In genomic region chr10:92691042-92691590, GRCh38 we compare ENCODE assay signal across 8 cellular contexts. TPM values are rescaled to one million over a fixed set of nuclear protein-coding genes. Genes with fewer than 3 reads are reported as not detected.
A peak's percentile ranks its signal among the peaks of the same experiment; 100 is the strongest.
DNase-seq lines count a peak whose midpoint lies in the region; ATAC-seq and TF ChIP-seq lines count a peak whose summit lies in the region.

No MANE protein-coding gene starts in this region.

- H3K4me3 ChIP-seq in HUES6 (ENCODE audit: low read depth, low read length) = peak overlapping the region; percentile 50
- peak overlapping the region; percentile 54 for H3K4me3 ChIP-seq in iPS-18c (ENCODE audit: insufficient read depth, low read depth, low read length)

- no peak overlapping the region for H3K9ac ChIP-seq in HUES6 (ENCODE audit: low read length)

- H3K36me3 Mint-ChIP-seq in activated T-helper 2 cell treated with anti-CD3 and anti-CD28 coated beads, Interferon-gamma antibody, Interleukin-2, Interleukin-4, amounts not matched to agents 10 μg/mL and 5 μg/mL and 100 μg/mL, durations not matched to agents 14 hours and 24 hours and 36 hours (ENCODE audit: low read depth) = no peaks in the 10 kb centered on the region
- peaks cover 6 to 21% of the 10 kb centered on the region in 2 donors for H3K36me3 Mint-ChIP-seq in stimulated activated naive B cell treated with anti-CD40 and anti-IgM and Interleukin-4, amounts not matched to agents 10 μg/mL and 1 μg/mL and 100 μg/mL, for 72 hours

- no peak overlapping the region for H3K27ac Mint-ChIP-seq in activated T-helper 2 cell treated with anti-CD3 and anti-CD28 coated beads, Interferon-gamma antibody, Interleukin-2, Interleukin-4, amounts not matched to agents 10 μg/mL and 5 μg/mL and 100 μg/mL, durations not matched to agents 14 hours and 24 hours and 36 hours
- H3K27ac Mint-ChIP-seq in stimulated activated naive B cell treated with anti-CD40 and anti-IgM and Interleukin-4, amounts not matched to agents 10 μg/mL and 1 μg/mL and 100 μg/mL, for 72 hours = peak overlapping the region; percentile 95

- peaks cover 89% of the 10 kb centered on the region for H3K27me3 ChIP-seq in HUES6 (ENCODE audit: control insufficient read depth, insufficient read depth, low read length)
- peaks cover 96% of the 10 kb centered on the region for H3K27me3 ChIP-seq in foreskin keratinocyte

- H3K4me1 Mint-ChIP-seq in activated T-helper 2 cell treated with anti-CD3 and anti-CD28 coated beads, Interferon-gamma antibody, Interleukin-2, Interleukin-4, amounts not matched to agents 10 μg/mL and 5 μg/mL and 100 μg/mL, durations not matched to agents 14 hours and 24 hours and 36 hours (ENCODE audit: low read depth) = peaks cover 21% of the 10 kb centered on the region
- H3K4me1 Mint-ChIP-seq in stimulated activated naive B cell treated with anti-CD40 and anti-IgM and Interleukin-4, amounts not matched to agents 10 μg/mL and 1 μg/mL and 100 μg/mL, for 72 hours = peaks cover 19 to 44% of the 10 kb centered on the region in 2 donors

- peaks cover 21% of the 10 kb centered on the region for H3K4me1 ChIP-seq in HUES6 (ENCODE audit: control insufficient read depth, insufficient read depth, low read length)
- H3K4me1 ChIP-seq in foreskin keratinocyte = no peaks in the 10 kb centered on the region

- no peak overlapping the region for H3K27ac ChIP-seq in HUES6 (ENCODE audit: low read depth, low read length)
- no peak overlapping the region for H3K27ac ChIP-seq in foreskin keratinocyte

- H3K9me3 ChIP-seq in HUES6 (ENCODE audit: control insufficient read depth, insufficient read depth, low read depth, low read length) (no peaks in the 10 kb centered on the region), iPS-18c (ENCODE audit: control insufficient read depth, insufficient read depth, low read length) (no peaks in the 10 kb centered on the region)

- no peaks in the 10 kb centered on the region for H3K36me3 ChIP-seq in HUES6 (ENCODE audit: control insufficient read depth, insufficient read depth, low read length)

- ATAC-seq in stimulated activated naive B cell treated with anti-CD40 and anti-IgM and Interleukin-4, amounts not matched to agents 10 μg/mL and 1 μg/mL and 100 μg/mL, for 72 hours (replicated peaks) = no peak
- no peak for ATAC-seq in HG03175 (IDR thresholded peaks at IDR 0.05; ENCODE audit: unreplicated experiment)
- no peak for ATAC-seq in esophagus mucosa
- no peak for ATAC-seq in HG03457 (IDR thresholded peaks at IDR 0.05; ENCODE audit: unreplicated experiment)
- ATAC-seq in foreskin keratinocyte = no peak

- intact Hi-C loops in activated T-helper 2 cell treated with anti-CD3 and anti-CD28 coated beads, Interferon-gamma antibody, Interleukin-2, Interleukin-4, amounts not matched to agents 10 μg/mL and 5 μg/mL and 100 μg/mL, durations not matched to agents 14 hours and 24 hours and 36 hours (cut with micrococcal nuclease) = loop anchor here (2.0 to 5.0 kb wide), 3 partner anchors 99 to 376 kb away; partner anchors contain the start of genes EXOC6 and KIF11

- H3K9me3 Mint-ChIP-seq in activated T-helper 2 cell treated with anti-CD3 and anti-CD28 coated beads, Interferon-gamma antibody, Interleukin-2, Interleukin-4, amounts not matched to agents 10 μg/mL and 5 μg/mL and 100 μg/mL, durations not matched to agents 14 hours and 24 hours and 36 hours = no peaks in the 10 kb centered on the region
- H3K9me3 Mint-ChIP-seq in stimulated activated naive B cell treated with anti-CD40 and anti-IgM and Interleukin-4, amounts not matched to agents 10 μg/mL and 1 μg/mL and 100 μg/mL, for 72 hours = peaks cover under 1 to 1% of the 10 kb centered on the region in 2 donors

- peak overlapping the region; percentile 51 for H3K4me3 Mint-ChIP-seq in activated T-helper 2 cell treated with anti-CD3 and anti-CD28 coated beads, Interferon-gamma antibody, Interleukin-2, Interleukin-4, amounts not matched to agents 10 μg/mL and 5 μg/mL and 100 μg/mL, durations not matched to agents 14 hours and 24 hours and 36 hours (ENCODE audit: low read depth)
- H3K4me3 Mint-ChIP-seq in stimulated activated naive B cell treated with anti-CD40 and anti-IgM and Interleukin-4, amounts not matched to agents 10 μg/mL and 1 μg/mL and 100 μg/mL, for 72 hours = peak overlapping the region; percentile 82 to 89

- no peak for DNase-seq in activated T-helper 2 cell treated with anti-CD3 and anti-CD28 coated beads, Interferon-gamma antibody, Interleukin-2, Interleukin-4, amounts not matched to agents 10 μg/mL and 5 μg/mL and 100 μg/mL, durations not matched to agents 14 hours and 24 hours and 36 hours (ENCODE audit: low spot score)
- DNase-seq in stimulated activated naive B cell treated with anti-CD40 and anti-IgM and Interleukin-4, amounts not matched to agents 10 μg/mL and 1 μg/mL and 100 μg/mL, for 72 hours = peak; percentile 14
- DNase-seq in foreskin keratinocyte = no peak

- H3K27me3 Mint-ChIP-seq in activated T-helper 2 cell treated with anti-CD3 and anti-CD28 coated beads, Interferon-gamma antibody, Interleukin-2, Interleukin-4, amounts not matched to agents 10 μg/mL and 5 μg/mL and 100 μg/mL, durations not matched to agents 14 hours and 24 hours and 36 hours (ENCODE audit: low read depth) = peaks cover 70% of the 10 kb centered on the region
- no peaks in the 10 kb centered on the region for H3K27me3 Mint-ChIP-seq in stimulated activated naive B cell treated with anti-CD40 and anti-IgM and Interleukin-4, amounts not matched to agents 10 μg/mL and 1 μg/mL and 100 μg/mL, for 72 hours

- no peak for TF ChIP-seq CTCF in foreskin keratinocyte (conservative IDR thresholded peaks at IDR 0.05)

RNA-seq across cellular contexts. Expression of gene HHEX, which starts 1.4 kb away (rescaled TPM):
- 0.32 and 0.46 TPM in 2 replicates for total RNA-seq in activated T-helper 2 cell treated with anti-CD3 and anti-CD28 coated beads, Interferon-gamma antibody, Interleukin-2, Interleukin-4, amounts not matched to agents 10 μg/mL and 5 μg/mL and 100 μg/mL, durations not matched to agents 14 hours and 24 hours and 36 hours
- total RNA-seq in esophagus mucosa = 1.1 TPM
- total RNA-seq in foreskin keratinocyte = not detected in 2 replicates
- not detected in 2 replicates for polyA plus RNA-seq in foreskin keratinocyte
